29 cellular contexts compared by ENCODE assay signal in the genomic region with DNA sequence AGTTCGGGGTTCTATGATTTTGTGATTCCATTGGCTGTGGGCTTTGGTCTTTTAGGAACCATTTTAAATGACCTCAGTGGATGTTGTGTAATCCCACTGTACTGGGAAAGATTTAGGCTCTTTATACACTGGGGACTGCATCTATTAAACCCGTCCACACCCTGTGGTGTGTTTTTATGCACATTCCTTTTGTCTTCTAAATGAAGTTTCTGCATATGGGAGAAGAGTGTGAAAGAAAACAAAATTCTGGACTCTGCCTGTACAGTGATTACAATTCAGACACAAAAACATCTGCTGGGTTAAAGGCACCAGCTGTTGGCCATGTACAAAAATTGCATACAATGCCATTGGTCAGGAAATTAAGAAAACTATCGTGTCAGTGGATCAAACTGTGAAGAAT.
DNase-seq lines count a peak whose midpoint lies in the region; ATAC-seq, FAIRE-seq and TF ChIP-seq lines count a peak whose summit lies in the region.
"Had no signal": no experiment of that assay in that cellular context is flagged by ENCODE, and none has a peak within 500 bp of the region (broad histone marks: within the 10 kb centered on the region; RNA-seq: fewer than 3 reads in every experiment).

No MANE protein-coding gene starts in this region.

- H3K4me1 ChIP-seq in gastrocnemius medialis: no peaks in the 10 kb centered on the region
- H3K4me1 ChIP-seq: Caco-2, foreskin keratinocyte, tibial nerve had no signal

- in situ Hi-C loops in gastrocnemius medialis (cut with MboI; ENCODE audit: low sequenced_read_pairs in 4 of 4): no loop called here

- no peak overlapping the region for H3K4me3 ChIP-seq in gastrocnemius medialis
- H3K4me3 ChIP-seq: GM12878, hepatocyte, K562, MG63, SK-N-MC, tibial nerve had no signal

- H3K36me3 ChIP-seq in gastrocnemius medialis: no peaks in the 10 kb centered on the region
- H3K36me3 ChIP-seq: MG63, tibial nerve had no signal

- peak; percentile 55 to 88 for ATAC-seq in left cardiac atrium
- ATAC-seq in gastrocnemius medialis: peak; percentile 41 to 77
- ATAC-seq: foreskin keratinocyte; GM12878; K562; left colon; naive thymus-derived CD8-positive, alpha-beta T cell had no signal

- H3K27me3 ChIP-seq in gastrocnemius medialis: no peaks in the 10 kb centered on the region
- H3K27me3 ChIP-seq: foreskin keratinocyte, hepatocyte, MG63, tibial nerve had no signal

- DNase-seq in GM04504 (ENCODE audit: low read depth) (peak; percentile 44), left cardiac atrium (no peak), gastrocnemius medialis (no peak), cortex of kidney (lab: John Stamatoyannopoulos, UW) (no peak), cerebellar nuclear complex (lab: John Stamatoyannopoulos, UW) (no peak), NCI-H2107 (lab: John Stamatoyannopoulos, UW) (no peak)
- DNase-seq: activated effector memory CD4-positive, alpha-beta T cell treated with Interleukin-2 at 50 U/mL for 16 hours; activated T-cell treated with anti-CD3 and anti-CD28 coated beads for 4 hours; Caco-2; DND-41; foreskin keratinocyte; left colon; MG63; naive thymus-derived CD8-positive, alpha-beta T cell; NCI-H1417; NCI-H2081; NCI-H446 treated with DMSO at 0.1 percent for 48 hours; occipital lobe; stimulated activated CD4-positive, alpha-beta T cell treated with anti-CD3 and anti-CD28 coated beads, Interleukin-2, amount 100 ng/mL, for 24 hours had no signal

- H3K9me3 ChIP-seq in gastrocnemius medialis: no peaks in the 10 kb centered on the region
- H3K9me3 ChIP-seq: Caco-2, tibial nerve had no signal

- no peak for TF ChIP-seq POLR2A in gastrocnemius medialis (IDR thresholded peaks at IDR 0.05)

- intact Hi-C loops in left cardiac atrium (cut with DNase I): no loop called here
- intact Hi-C loops in gastrocnemius medialis (cut with DNase I; ENCODE audit: low total_unique reads): no loop called here

- H3K27ac ChIP-seq in gastrocnemius medialis: no peak overlapping the region
- H3K27ac ChIP-seq: C4-2B, foreskin keratinocyte, hepatocyte, RWPE1, SK-N-MC, tibial nerve had no signal

- FAIRE-seq in endometrium (lab: Jason Lieb, UNC): peak; percentile 92
- FAIRE-seq: endothelial cell of umbilical vein, GM12878, K562, TTC549 had no signal

- no peak for TF ChIP-seq CTCF in gastrocnemius medialis (IDR thresholded peaks at IDR 0.05 in 4 of 5, conservative IDR thresholded peaks at IDR 0.05 in 1 of 5)
